In genomic region chr1:1298861-1299685, GRCh38 we compare ENCODE assay signal across 9 cellular contexts. TPM values are rescaled to one million over a fixed set of nuclear protein-coding genes. Genes with fewer than 3 reads are reported as not detected.
DNase-seq lines count a peak whose midpoint lies in the region; ATAC-seq, FAIRE-seq and TF ChIP-seq lines count a peak whose summit lies in the region.
"Had no signal": no experiment of that assay in that cellular context is flagged by ENCODE, and none has a peak within 500 bp of the region (broad histone marks: within the 10 kb centered on the region; RNA-seq: fewer than 3 reads in every experiment).

No MANE protein-coding gene starts in this region.

- no peak overlapping the region for H3K4me3 ChIP-seq in A549
- peak overlapping the region; percentile 10; the same call in 1 of the 2 replicates for H3K4me3 ChIP-seq in WERI-Rb-1 (ENCODE audit: low read depth, low read length)

- no peak for TF ChIP-seq POLR2A in A549 (IDR thresholded peaks at IDR 0.05; ENCODE audit: low read length)

- no peak for TF ChIP-seq EP300 in A549 (IDR thresholded peaks at IDR 0.05)
- no peak for TF ChIP-seq EP300 in Ishikawa (IDR thresholded peaks at IDR 0.05; ENCODE audit: borderline replicate concordance)

- H3K9me3 ChIP-seq in A549 (no peaks in the 10 kb centered on the region), WERI-Rb-1 (ENCODE audit: severe bottlenecking) (no peaks in the 10 kb centered on the region)

- ATAC-seq in A549: no peak
- ATAC-seq in HG03108 (IDR thresholded peaks at IDR 0.05; ENCODE audit: unreplicated experiment): no peak
- no peak for ATAC-seq in GM18502 (IDR thresholded peaks at IDR 0.05; ENCODE audit: poor library complexity, unreplicated experiment)
- ATAC-seq: stimulated activated memory B cell treated with anti-CD40 and anti-IgM and Interleukin-4, amounts not matched to agents 10 μg/mL and 1 μg/mL and 100 μg/mL, for 72 hours had no signal

- peaks cover 49% of the 10 kb centered on the region for H3K36me3 ChIP-seq in WERI-Rb-1

- no peak overlapping the region for H3K27ac ChIP-seq in A549
- H3K27ac ChIP-seq in WERI-Rb-1: peak overlapping the region; percentile 88

- H3K4me1 ChIP-seq in A549: peaks cover 2% of the 10 kb centered on the region; the same call in 2 of the 3 replicates

- FAIRE-seq in A549 (lab: Jason Lieb, UNC): no peak

- POLR2A ChIA-PET in A549 (lab: Yijun Ruan, JAX): no interaction called here

- H3K4me2 ChIP-seq in A549: no peak overlapping the region

- TF ChIP-seq CTCF in A549 (IDR thresholded peaks at IDR 0.05) (no peak), WERI-Rb-1 (IDR thresholded peaks at IDR 0.05; ENCODE audit: low read depth, low read length) (no peak)

- CTCF ChIA-PET in A549 (lab: Yijun Ruan, JAX): interaction anchor here (1.0 to 2.8 kb wide), 3 partner anchors 8 to 235 kb away, joined by 3 to 18 read pairs (median 9); no protein-coding TSS in a partner anchor

- no peak for TF ChIP-seq RAD21 in A549 (conservative IDR thresholded peaks at IDR 0.05 in 1 of 2, IDR thresholded peaks at IDR 0.05 in 1 of 2)
- no peak for TF ChIP-seq RAD21 in Ishikawa (IDR thresholded peaks at IDR 0.05; ENCODE audit: low read depth)

- no peaks in the 10 kb centered on the region for H3K27me3 ChIP-seq in WERI-Rb-1 (ENCODE audit: insufficient read depth, low read depth, severe bottlenecking)

- DNase-seq in A549 (ENCODE audit: low read depth in 1 of 2, low spot score in 1 of 2): no peak
- peak; percentile 96 for DNase-seq in WERI-Rb-1
- peak; percentile 30 for DNase-seq in iris pigment epithelial cell (ENCODE audit: low read depth)
- DNase-seq in GOT3 (lab: John Stamatoyannopoulos, UW): no peak
- DNase-seq in cortex of kidney (lab: John Stamatoyannopoulos, UW): no peak

- 91% methylated on average over 13 of the region's 30 CpGs for WGBS in A549 (ENCODE audit: missing lambda C conversion rate)

TF ChIP-seq in A549, 52 proteins besides CTCF, POLR2A, EP300 and RAD21:
- TF ChIP-seq HOXB5 (CRISPR knock-in tag; IDR thresholded peaks at IDR 0.05) (no peak), POLR2AphosphoS2 (conservative IDR thresholded peaks at IDR 0.05; ENCODE audit: low read length) (no peak), TFCP2L1 (CRISPR knock-in tag; IDR thresholded peaks at IDR 0.05) (no peak), REST (IDR thresholded peaks at IDR 0.05) (peak; percentile 79), FOXS1 (CRISPR knock-in tag; IDR thresholded peaks at IDR 0.05) (no peak), JUN (IDR thresholded peaks at IDR 0.05) (no peak), NR3C1 (IDR thresholded peaks at IDR 0.05) (no peak)

TF ChIP-seq in Ishikawa, 13 proteins besides CTCF, POLR2A, EP300 and RAD21:
- TF ChIP-seq ZBTB7A (IDR thresholded peaks at IDR 0.05; ENCODE audit: low read depth) (peak; percentile 82), REST (IDR thresholded peaks at IDR 0.05; ENCODE audit: low read depth) (peak; percentile 94), NFIC (IDR thresholded peaks at IDR 0.05) (no peak)

RNA-seq across cellular contexts. Expression of gene ACAP3, which starts 8.7 kb away (rescaled TPM):
- polyA plus RNA-seq in A549 (2011; rRNA removed) (6.6 and 7.5 TPM in 2 replicates), A549 (2017; fragmentation: RNase III; extraction: RNeasy Plus Mini Kit Qiagen cat#74134 plus additional on column Dnase treatment) (19.7 to 24.2 TPM (median 24.2 TPM) in 3 replicates)
- polyA plus RNA-seq in A549 (2012; cell fraction: cytosol; rRNA removed): 18.9 and 22.4 TPM in 2 replicates
- 230 and 233 TPM in 2 replicates for polyA plus RNA-seq in A549 (2012; cell fraction: nucleus; rRNA removed)
- polyA minus RNA-seq in A549 (2011; rRNA and poly(A)+ RNA removed): 5.6 and 12.5 TPM in 2 replicates

RNA-seq across cellular contexts. Expression of gene PUSL1, which starts 9.3 kb away (rescaled TPM):
- polyA plus RNA-seq in A549 (2011; rRNA removed): 6.2 and 7.4 TPM in 2 replicates
- 27.6 and 39.0 TPM in 2 replicates for polyA plus RNA-seq in A549 (2012; cell fraction: cytosol; rRNA removed)
- 28.2 and 47.8 TPM in 2 replicates for polyA plus RNA-seq in A549 (2012; cell fraction: nucleus; rRNA removed)
- 14.1 to 15.0 TPM (median 14.6 TPM) in 3 replicates for polyA plus RNA-seq in A549 (2017; fragmentation: RNase III; extraction: RNeasy Plus Mini Kit Qiagen cat#74134 plus additional on column Dnase treatment)
- 3.8 and 4.9 TPM in 2 replicates for polyA minus RNA-seq in A549 (2011; rRNA and poly(A)+ RNA removed)

RNA-seq across cellular contexts. Expression of gene SCNN1D, which starts 18.8 kb away (rescaled TPM):
- polyA plus RNA-seq in A549 (2011; rRNA removed) (0.52 and 0.80 TPM in 2 replicates), A549 (2017; fragmentation: RNase III; extraction: RNeasy Plus Mini Kit Qiagen cat#74134 plus additional on column Dnase treatment) (1.7 to 3.5 TPM (median 1.8 TPM) in 3 replicates)
- 1.3 and 1.8 TPM in 2 replicates for polyA plus RNA-seq in A549 (2012; cell fraction: cytosol; rRNA removed)
- 16.5 and 23.9 TPM in 2 replicates for polyA plus RNA-seq in A549 (2012; cell fraction: nucleus; rRNA removed)
- polyA minus RNA-seq in A549 (2011; rRNA and poly(A)+ RNA removed): 0.44 TPM in 1 of 2 replicates, not detected in the other

RNA-seq across cellular contexts. Expression of gene INTS11, which starts 25.4 kb away (rescaled TPM):
- polyA plus RNA-seq in A549 (2011; rRNA removed): 41.9 and 44.3 TPM in 2 replicates
- 88.3 and 102 TPM in 2 replicates for polyA plus RNA-seq in A549 (2012; cell fraction: cytosol; rRNA removed)
- polyA plus RNA-seq in A549 (2012; cell fraction: nucleus; rRNA removed): 344 and 409 TPM in 2 replicates
- 62.9 to 71.2 TPM (median 62.9 TPM) in 3 replicates for polyA plus RNA-seq in A549 (2017; fragmentation: RNase III; extraction: RNeasy Plus Mini Kit Qiagen cat#74134 plus additional on column Dnase treatment)
- polyA minus RNA-seq in A549 (2011; rRNA and poly(A)+ RNA removed): 116 and 130 TPM in 2 replicates

RNA-seq across cellular contexts. Expression of gene UBE2J2, which starts 25.4 kb away (rescaled TPM):
- polyA plus RNA-seq in A549 (2011; rRNA removed) (18.0 and 21.2 TPM in 2 replicates), A549 (2017; fragmentation: RNase III; extraction: RNeasy Plus Mini Kit Qiagen cat#74134 plus additional on column Dnase treatment) (35.2 to 38.0 TPM (median 36.2 TPM) in 3 replicates)
- 41.8 and 50.2 TPM in 2 replicates for polyA plus RNA-seq in A549 (2012; cell fraction: cytosol; rRNA removed)
- polyA plus RNA-seq in A549 (2012; cell fraction: nucleus; rRNA removed): 69.6 and 74.6 TPM in 2 replicates
- 14.5 and 16.3 TPM in 2 replicates for polyA minus RNA-seq in A549 (2011; rRNA and poly(A)+ RNA removed)

Comparison
In these comparisons a context has a peak if more than half of its experiments do, and no peak if none do; other contexts are left out.
1. DNase-seq: peak in WERI-Rb-1 (single experiment) and iris pigment epithelial cell (single experiment); none in A549 (0 of 2), GOT3 (single experiment) and cortex of kidney (single experiment).